21 cellular contexts compared by ENCODE assay signal in the genomic region with DNA sequence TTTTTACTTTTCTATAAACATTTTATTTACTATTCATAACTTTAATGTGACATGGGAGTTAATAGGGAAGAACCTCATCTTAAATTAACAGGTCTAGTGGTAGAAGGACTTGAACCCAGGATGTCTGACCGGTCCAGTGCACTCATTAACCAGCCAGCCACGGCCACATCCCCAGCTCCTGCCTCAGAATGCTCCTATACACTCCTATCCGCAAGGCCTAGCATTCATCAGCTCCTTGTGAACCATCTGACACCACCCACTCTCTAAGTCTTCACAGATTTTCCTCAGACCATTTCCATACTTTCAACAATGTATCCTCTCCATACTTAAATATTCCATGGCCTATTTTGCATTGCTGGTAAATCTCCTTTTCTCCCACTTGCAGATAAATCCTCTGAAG.
DNase-seq lines count a peak whose midpoint lies in the region; ATAC-seq, FAIRE-seq and TF ChIP-seq lines count a peak whose summit lies in the region.
"Had no signal": no experiment of that assay in that cellular context is flagged by ENCODE, and none has a peak within 500 bp of the region (broad histone marks: within the 10 kb centered on the region; RNA-seq: fewer than 3 reads in every experiment).

No MANE protein-coding gene starts in this region.

- no peaks in the 10 kb centered on the region for H3K4me1 ChIP-seq in astrocyte (ENCODE audit: insufficient read depth, low read length)
- H3K4me1 ChIP-seq in iPS-20b (ENCODE audit: insufficient read depth, low read length) = peaks cover 33% of the 10 kb centered on the region; the same call in 1 of the 2 replicates
- H3K4me1 ChIP-seq in aorta (ENCODE audit: control insufficient read depth in 1 of 2, insufficient read depth in 2 of 2, low read length in 2 of 2) = peaks cover 0 to 3% of the 10 kb centered on the region in 2 donors
- H3K4me1 ChIP-seq: right lobe of liver, thyroid gland had no signal

- peaks cover 60% of the 10 kb centered on the region for H4K20me1 ChIP-seq in astrocyte (ENCODE audit: insufficient read depth, low read length)

- DNase-seq in activated T-cell treated with anti-CD3 and anti-CD28 coated beads, Interleukin-2, amount 50 U/mL, for 72 hours = no peak
- DNase-seq in activated T-cell treated with anti-CD3 and anti-CD28 coated beads, Interleukin-2, amount 50 U/mL, for 48 hours = no peak
- DNase-seq in astrocyte (ENCODE audit: low read depth) (no peak), type B pancreatic cell (ENCODE audit: extremely low spot score, unreplicated experiment) (no peak), aorta (no peak), caudate nucleus (lab: John Stamatoyannopoulos, UW) (no peak), NCI-H774 (lab: John Stamatoyannopoulos, UW) (no peak)
- DNase-seq: activated CD4-positive, alpha-beta T cell treated with anti-CD3 and anti-CD28 coated beads, Interleukin-2, amount 10 ng/mL, durations not matched to agents 7 days and 5 days; activated naive CD4-positive, alpha-beta T cell treated with anti-CD3 and anti-CD28 coated beads for 36 hours; DMS79; foreskin fibroblast; NCI-H1092 treated with DMSO at 0.1 percent for 48 hours; NCI-H1930; NCI-H226; right lobe of liver; stimulated activated naive CD8-positive, alpha-beta T cell treated with anti-CD3 and anti-CD28 coated beads, Interleukin-15, amount 100 ng/mL, for 72 hours; thyroid gland had no signal

- peak overlapping the region; percentile 64 for H3K27ac Mint-ChIP-seq in activated T-cell treated with anti-CD3 and anti-CD28 coated beads, Interleukin-2, amount 50 U/mL, for 72 hours
- H3K27ac Mint-ChIP-seq in astrocyte (ENCODE audit: unreplicated experiment) = peak overlapping the region; percentile 79
- peak overlapping the region; percentile 93 for H3K27ac Mint-ChIP-seq in type B pancreatic cell
- H3K27ac Mint-ChIP-seq: activated CD4-positive, alpha-beta T cell treated with anti-CD3 and anti-CD28 coated beads, Interleukin-2, amount 10 ng/mL, durations not matched to agents 7 days and 5 days; activated naive CD4-positive, alpha-beta T cell treated with anti-CD3 and anti-CD28 coated beads for 36 hours; neural progenitor cell; stimulated activated naive CD8-positive, alpha-beta T cell treated with anti-CD3 and anti-CD28 coated beads, Interleukin-15, amount 100 ng/mL, for 72 hours; T-helper 2 cell treated with Interferon-gamma antibody and Interleukin-4, amounts not matched to agents 5 μg/mL and 100 μg/mL, for 36 hours had no signal

- H3K4me1 Mint-ChIP-seq in activated T-cell treated with anti-CD3 and anti-CD28 coated beads, Interleukin-2, amount 50 U/mL, for 72 hours (ENCODE audit: low read depth) = peaks cover 32% of the 10 kb centered on the region
- H3K4me1 Mint-ChIP-seq in astrocyte (ENCODE audit: low read depth, unreplicated experiment) (peaks cover 14% of the 10 kb centered on the region), type B pancreatic cell (ENCODE audit: unreplicated experiment) (peaks cover 35% of the 10 kb centered on the region)

- no peak for ATAC-seq in activated T-cell treated with anti-CD3 and anti-CD28 coated beads, Interleukin-2, amount 50 U/mL, for 72 hours (replicated peaks in 1 of 2)
- no peak for ATAC-seq in aorta (ENCODE audit: low FRiP score)
- ATAC-seq: right lobe of liver; SK-N-SH treated with all-trans-retinoic acid at 6 μM for 48 hours; stimulated activated naive CD8-positive, alpha-beta T cell treated with anti-CD3 and anti-CD28 coated beads, Interleukin-15, amount 100 ng/mL, for 72 hours had no signal

- H3K36me3 ChIP-seq in astrocyte (ENCODE audit: insufficient read depth, low read length) = no peaks in the 10 kb centered on the region
- H3K36me3 ChIP-seq in iPS-20b (ENCODE audit: insufficient read depth, low read depth, low read length) = no peaks in the 10 kb centered on the region
- H3K36me3 ChIP-seq in aorta (ENCODE audit: control insufficient read depth in 1 of 2, insufficient read depth in 2 of 2, low read length in 1 of 2) = peaks cover 0 to 2% of the 10 kb centered on the region in 2 donors
- H3K36me3 ChIP-seq: neural progenitor cell, right lobe of liver, thyroid gland had no signal

- H3K27me3 Mint-ChIP-seq in activated T-cell treated with anti-CD3 and anti-CD28 coated beads, Interleukin-2, amount 50 U/mL, for 72 hours (ENCODE audit: low read depth) = no peaks in the 10 kb centered on the region
- H3K27me3 Mint-ChIP-seq in astrocyte (ENCODE audit: low read depth, unreplicated experiment) (no peaks in the 10 kb centered on the region), type B pancreatic cell (no peaks in the 10 kb centered on the region)
- H3K27me3 Mint-ChIP-seq: activated CD4-positive, alpha-beta T cell treated with anti-CD3 and anti-CD28 coated beads, Interleukin-2, amount 10 ng/mL, durations not matched to agents 7 days and 5 days; stimulated activated naive CD8-positive, alpha-beta T cell treated with anti-CD3 and anti-CD28 coated beads, Interleukin-15, amount 100 ng/mL, for 72 hours had no signal

- no peak overlapping the region for H3K4me3 Mint-ChIP-seq in activated T-cell treated with anti-CD3 and anti-CD28 coated beads, Interleukin-2, amount 50 U/mL, for 72 hours
- H3K4me3 Mint-ChIP-seq in astrocyte (ENCODE audit: unreplicated experiment) = no peak overlapping the region
- peak overlapping the region; percentile 79 for H3K4me3 Mint-ChIP-seq in type B pancreatic cell
- H3K4me3 Mint-ChIP-seq: activated CD4-positive, alpha-beta T cell treated with anti-CD3 and anti-CD28 coated beads, Interleukin-2, amount 10 ng/mL, durations not matched to agents 7 days and 5 days; activated naive CD4-positive, alpha-beta T cell treated with anti-CD3 and anti-CD28 coated beads for 36 hours; neural progenitor cell; stimulated activated naive CD8-positive, alpha-beta T cell treated with anti-CD3 and anti-CD28 coated beads, Interleukin-15, amount 100 ng/mL, for 72 hours; T-helper 2 cell treated with Interferon-gamma antibody and Interleukin-4, amounts not matched to agents 5 μg/mL and 100 μg/mL, for 36 hours had no signal

- H3K27ac ChIP-seq in astrocyte (ENCODE audit: low read depth, low read length) (no peak overlapping the region), iPS-20b (ENCODE audit: low read length) (peak overlapping the region; percentile 66), aorta (ENCODE audit: low read depth in 1 of 2, low read length in 2 of 2) (no peak overlapping the region), caudate nucleus (ENCODE audit: low read depth, low read length) (no peak overlapping the region)
- H3K27ac ChIP-seq: neural progenitor cell, right lobe of liver, thyroid gland had no signal

- H3K9me3 Mint-ChIP-seq in activated T-cell treated with anti-CD3 and anti-CD28 coated beads, Interleukin-2, amount 50 U/mL, for 72 hours = no peaks in the 10 kb centered on the region
- H3K9me3 Mint-ChIP-seq in astrocyte (ENCODE audit: unreplicated experiment) (no peaks in the 10 kb centered on the region), type B pancreatic cell (peaks cover 9% of the 10 kb centered on the region)
- H3K9me3 Mint-ChIP-seq: activated CD4-positive, alpha-beta T cell treated with anti-CD3 and anti-CD28 coated beads, Interleukin-2, amount 10 ng/mL, durations not matched to agents 7 days and 5 days; activated naive CD4-positive, alpha-beta T cell treated with anti-CD3 and anti-CD28 coated beads for 36 hours; neural progenitor cell; stimulated activated naive CD8-positive, alpha-beta T cell treated with anti-CD3 and anti-CD28 coated beads, Interleukin-15, amount 100 ng/mL, for 72 hours; T-helper 2 cell treated with Interferon-gamma antibody and Interleukin-4, amounts not matched to agents 5 μg/mL and 100 μg/mL, for 36 hours had no signal

- peaks cover 81% of the 10 kb centered on the region for H3K79me2 ChIP-seq in astrocyte (ENCODE audit: insufficient read depth, low read length)

- H3K4me2 ChIP-seq in astrocyte (ENCODE audit: low read length) = no peak overlapping the region
- H3K4me2 ChIP-seq: neural progenitor cell had no signal

- no peaks in the 10 kb centered on the region for H3K36me3 Mint-ChIP-seq in activated T-cell treated with anti-CD3 and anti-CD28 coated beads, Interleukin-2, amount 50 U/mL, for 72 hours (ENCODE audit: insufficient read depth in 2 of 2)
- H3K36me3 Mint-ChIP-seq in astrocyte (ENCODE audit: low read depth, unreplicated experiment) (peaks cover 4% of the 10 kb centered on the region), type B pancreatic cell (peaks cover 11% of the 10 kb centered on the region)

- H3K27me3 ChIP-seq in astrocyte (ENCODE audit: insufficient read depth, low read length) (no peaks in the 10 kb centered on the region), iPS-20b (ENCODE audit: insufficient read depth, low read length) (no peaks in the 10 kb centered on the region), aorta (ENCODE audit: control insufficient read depth in 1 of 2, insufficient read depth in 2 of 2, low read length in 1 of 2) (no peaks in the 10 kb centered on the region)
- H3K27me3 ChIP-seq: neural progenitor cell, right lobe of liver, thyroid gland had no signal

- H2AFZ ChIP-seq in astrocyte (ENCODE audit: low read depth, low read length) = no peak overlapping the region
- H2AFZ ChIP-seq: neural progenitor cell had no signal

- no peak for TF ChIP-seq CTCF in astrocyte (IDR thresholded peaks at IDR 0.05; ENCODE audit: insufficient read depth, low read depth, low read length)
- TF ChIP-seq CTCF in type B pancreatic cell (conservative IDR thresholded peaks at IDR 0.05) = no peak

- H3K9ac ChIP-seq in astrocyte (ENCODE audit: low read length) (no peak overlapping the region), iPS-20b (ENCODE audit: low read depth, low read length) (peak overlapping the region; percentile 49; the same call in 1 of the 2 replicates)
- H3K9ac ChIP-seq: neural progenitor cell had no signal

- WGBS in aorta, 2 donors = 92 to 97% methylated on average over 3 of the region's 3 CpGs

- intact Hi-C loops in aorta (cut with DNase I) = no loop called here

- no peak for FAIRE-seq in astrocyte (lab: Jason Lieb, UNC)

- H3K9me3 ChIP-seq in astrocyte (ENCODE audit: insufficient read depth, low read depth, low read length) (no peaks in the 10 kb centered on the region), iPS-20b (ENCODE audit: insufficient read depth, low read depth, low read length) (no peaks in the 10 kb centered on the region), aorta (ENCODE audit: control insufficient read depth, low read length) (no peaks in the 10 kb centered on the region)
- H3K9me3 ChIP-seq: right lobe of liver, thyroid gland had no signal

- no peak overlapping the region for H3K4me3 ChIP-seq in astrocyte (ENCODE audit: insufficient read depth, low read depth, low read length)
- peak overlapping the region; percentile 28 for H3K4me3 ChIP-seq in iPS-20b (ENCODE audit: low read length)
- H3K4me3 ChIP-seq in aorta (ENCODE audit: low read length in 2 of 2) = no peak overlapping the region
- H3K4me3 ChIP-seq: neural progenitor cell, right lobe of liver, thyroid gland had no signal
